8 cellular contexts compared by ENCODE assay signal in the genomic region with DNA sequence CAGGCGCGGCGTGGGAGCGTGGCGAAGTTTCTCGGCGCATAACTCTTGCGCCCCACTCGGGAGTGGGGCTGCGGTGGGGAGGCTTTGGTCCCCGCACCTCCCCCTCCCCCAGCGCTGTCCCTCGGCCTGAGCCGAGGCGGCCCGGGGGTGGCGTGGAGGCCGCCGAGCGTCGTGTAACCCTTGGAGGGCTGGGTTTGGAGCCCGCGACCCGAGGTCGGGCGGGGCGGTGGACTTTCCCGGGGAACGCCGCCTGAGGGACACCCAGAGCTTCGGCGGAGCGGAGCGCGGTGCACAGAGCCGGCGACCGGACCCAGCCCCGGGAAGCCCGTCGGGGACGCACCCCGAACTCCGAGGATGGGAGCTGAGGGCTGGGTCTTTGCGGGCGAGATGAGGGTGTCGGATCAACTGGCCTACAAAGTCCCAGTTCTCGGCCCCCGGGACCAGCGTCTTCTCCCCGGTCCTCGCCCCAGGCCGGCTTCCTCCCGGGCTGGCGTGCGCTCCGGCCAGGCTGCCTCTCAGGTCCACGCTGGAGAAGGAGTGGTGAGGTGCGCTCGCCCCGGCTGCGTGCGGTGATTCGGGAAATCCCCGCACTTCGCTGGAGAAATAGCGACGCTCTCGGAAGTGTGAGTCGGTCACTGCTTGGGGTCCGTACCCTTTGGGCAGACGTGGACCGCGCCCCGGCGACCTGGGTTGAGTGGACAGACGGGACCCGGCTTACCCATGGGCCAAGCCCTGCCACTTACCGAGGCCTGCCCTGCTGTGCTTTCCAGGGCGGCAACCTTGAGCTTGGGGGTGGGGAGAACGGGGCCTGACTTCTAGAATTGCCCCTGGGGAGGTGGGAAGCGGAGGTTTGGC.
DNase-seq lines count a peak whose midpoint lies in the region; ATAC-seq and TF ChIP-seq lines count a peak whose summit lies in the region.

No MANE protein-coding gene starts in this region.

- H3K4me2 ChIP-seq in trophoblast cell (ENCODE audit: low read length) = peak overlapping the region; percentile 87

- no peak overlapping the region for H3K23ac ChIP-seq in trophoblast cell (ENCODE audit: low read length)

- peak overlapping the region; percentile 87 for H3K18ac ChIP-seq in trophoblast cell (ENCODE audit: low read length)

- H3K36me3 Mint-ChIP-seq in Caco-2 (ENCODE audit: insufficient read depth, unreplicated experiment) (peaks cover 21% of the 10 kb centered on the region), glutamatergic neuron (ENCODE audit: unreplicated experiment) (peaks cover 4% of the 10 kb centered on the region)

- peak overlapping the region; percentile 72 for H4K8ac ChIP-seq in trophoblast cell (ENCODE audit: low read depth, low read length)

- peak overlapping the region; percentile 82 for H4K91ac ChIP-seq in trophoblast cell (ENCODE audit: low read depth, low read length)

- WGBS in trophoblast cell (ENCODE audit: extremely low coverage, insufficient coverage, insufficient read length) = no CpG with 5 or more reads among the region's 82 CpGs

- H3K27me3 ChIP-seq in Caco-2 (replicated peaks; ENCODE audit: control insufficient read depth, insufficient read depth, low read length) (no peaks in the 10 kb centered on the region), SJSA1 (replicated peaks) (no peaks in the 10 kb centered on the region), trophoblast cell (ENCODE audit: insufficient read depth, low read length) (peaks cover 7% of the 10 kb centered on the region)

- H2AFZ ChIP-seq in trophoblast cell (ENCODE audit: insufficient read depth, low read length, poor library complexity) = peak overlapping the region; percentile 83

- peaks cover 13% of the 10 kb centered on the region for H3K79me2 ChIP-seq in trophoblast cell (ENCODE audit: control insufficient read depth, insufficient read depth, low read length, poor library complexity)

- peak overlapping the region; percentile 94 for H3K4me3 ChIP-seq in Caco-2 (ENCODE audit: low read depth, low read length)
- peak overlapping the region; percentile 66 for H3K4me3 ChIP-seq in SJSA1
- H3K4me3 ChIP-seq in trophoblast cell (ENCODE audit: low read depth, low read length) = peak overlapping the region; percentile 73

- peak overlapping the region; percentile 22 for H2BK5ac ChIP-seq in trophoblast cell (ENCODE audit: low read depth, low read length, poor library complexity)

- no peak for ATAC-seq in HG02981 (IDR thresholded peaks at IDR 0.05; ENCODE audit: unreplicated experiment)
- no peak for ATAC-seq in GM18502 (IDR thresholded peaks at IDR 0.05; ENCODE audit: poor library complexity, unreplicated experiment)

- intact Hi-C loops in Caco-2 (cut with micrococcal nuclease; ENCODE audit: unreplicated experiment) = loop anchor here (1.0 to 10.0 kb wide), 2 partner anchors 135 to 243 kb away; no protein-coding TSS in a partner anchor

- CTCF ChIA-PET in Caco-2 (lab: Charles Lee) = interaction anchor here (0.5 to 2.9 kb wide), 4 partner anchors 136 to 285 kb away, joined by 3 to 30 read pairs (median 4); no protein-coding TSS in a partner anchor

- peak overlapping the region; percentile 89 for H3K4me3 Mint-ChIP-seq in Caco-2 (ENCODE audit: unreplicated experiment)
- H3K4me3 Mint-ChIP-seq in glutamatergic neuron (ENCODE audit: unreplicated experiment) = peak overlapping the region; percentile 61

- H3K36me3 ChIP-seq in Caco-2 (ENCODE audit: control insufficient read depth, insufficient read depth, low read length) (no peaks in the 10 kb centered on the region), SJSA1 (peaks cover 6% of the 10 kb centered on the region; the same call in 1 of the 2 replicates), trophoblast cell (ENCODE audit: control insufficient read depth in 1 of 2, insufficient read depth in 2 of 2, low read length in 2 of 2) (peaks cover 0 to 1% of the 10 kb centered on the region in 2 experiments)

- peak overlapping the region; percentile 86 for H3K27ac Mint-ChIP-seq in Caco-2 (ENCODE audit: unreplicated experiment)
- no peak overlapping the region for H3K27ac Mint-ChIP-seq in glutamatergic neuron (ENCODE audit: unreplicated experiment)

- H3K9me3 Mint-ChIP-seq in Caco-2 (ENCODE audit: unreplicated experiment) = no peaks in the 10 kb centered on the region
- H3K9me3 Mint-ChIP-seq in glutamatergic neuron (ENCODE audit: unreplicated experiment) = no peaks in the 10 kb centered on the region

- peak overlapping the region; percentile 79 for H3K9ac ChIP-seq in trophoblast cell (ENCODE audit: low read length)

- TF ChIP-seq CTCF in Caco-2 (IDR thresholded peaks at IDR 0.05; ENCODE audit: insufficient read depth in 1 of 2, low read depth in 1 of 2, low read length in 1 of 2, severe bottlenecking in 1 of 2, unreplicated experiment in 1 of 2) (no peak), glutamatergic neuron (IDR thresholded peaks at IDR 0.05; ENCODE audit: partially characterized antibody, unreplicated experiment) (no peak)

- H3K4ac ChIP-seq in trophoblast cell (ENCODE audit: low read depth, low read length) = peak overlapping the region; percentile 53

- H3K4me1 ChIP-seq in Caco-2 (peaks cover 18% of the 10 kb centered on the region), SJSA1 (replicated peaks) (peaks cover 31% of the 10 kb centered on the region), trophoblast cell (ENCODE audit: control insufficient read depth in 1 of 2, insufficient read depth in 2 of 2, low read length in 2 of 2) (peaks cover 27 to 35% of the 10 kb centered on the region in 2 experiments)

- peak overlapping the region; percentile 55 for H2BK12ac ChIP-seq in trophoblast cell (ENCODE audit: low read length)

- H3K27ac ChIP-seq in SJSA1 (peak overlapping the region; percentile 91), trophoblast cell (ENCODE audit: low read depth, low read length) (no peak overlapping the region)

- peak overlapping the region; percentile 52 for H2AK5ac ChIP-seq in trophoblast cell (ENCODE audit: low read length)

- peak overlapping the region; percentile 45 for H2BK120ac ChIP-seq in trophoblast cell (ENCODE audit: insufficient read depth, low read length, poor library complexity)

- DNase-seq in Caco-2 = peak in 1 of 2 experiments; percentile 50
- no peak for DNase-seq in SJSA1 (ENCODE audit: low read depth in 1 of 2, low spot score in 2 of 2)
- no peak for DNase-seq in glutamatergic neuron
- DNase-seq in trophoblast cell = peak in 1 of 2 donors; percentile 53
- no peak for DNase-seq in DMS114 treated with DMSO at 0.1 percent for 48 hours (lab: John Stamatoyannopoulos, UW; ENCODE audit: unreplicated experiment)
- DNase-seq in activated gamma-delta T cell treated with Interleukin-2 at 50 U/mL for 16 hours = no peak

- H3K9me3 ChIP-seq in Caco-2 = no peaks in the 10 kb centered on the region
- H3K9me3 ChIP-seq in SJSA1 (replicated peaks) = peaks cover 13% of the 10 kb centered on the region
- H3K9me3 ChIP-seq in trophoblast cell (ENCODE audit: insufficient read depth, low read depth, low read length) = no peaks in the 10 kb centered on the region

- peak overlapping the region; percentile 72 for H3K14ac ChIP-seq in trophoblast cell (ENCODE audit: low read length)

- H3K4me1 Mint-ChIP-seq in Caco-2 (ENCODE audit: low read depth, unreplicated experiment) (peaks cover 24% of the 10 kb centered on the region), glutamatergic neuron (ENCODE audit: low read depth, unreplicated experiment) (peaks cover 7% of the 10 kb centered on the region)

- no peaks in the 10 kb centered on the region for H3K27me3 Mint-ChIP-seq in Caco-2 (ENCODE audit: insufficient read depth, unreplicated experiment)
- peaks cover 13% of the 10 kb centered on the region for H3K27me3 Mint-ChIP-seq in glutamatergic neuron (ENCODE audit: unreplicated experiment)

- peaks cover 26% of the 10 kb centered on the region for H3K79me1 ChIP-seq in trophoblast cell (ENCODE audit: low read length)

- POLR2A ChIA-PET in Caco-2 (lab: Charles Lee) = interaction anchor here (0.9 to 1.2 kb wide), 3 partner anchors 10 to 282 kb away, joined by 3 to 8 read pairs (median 4); no protein-coding TSS in a partner anchor

- no TSS peak for BruUV-seq in Caco-2 (replicated peaks; lab: Mats Ljungman, UMichigan)

- peak overlapping the region; percentile 27 for H4K12ac ChIP-seq in trophoblast cell (ENCODE audit: low read depth, low read length)
